ENCODE assay signal across 14 cellular contexts in the genomic region with DNA sequence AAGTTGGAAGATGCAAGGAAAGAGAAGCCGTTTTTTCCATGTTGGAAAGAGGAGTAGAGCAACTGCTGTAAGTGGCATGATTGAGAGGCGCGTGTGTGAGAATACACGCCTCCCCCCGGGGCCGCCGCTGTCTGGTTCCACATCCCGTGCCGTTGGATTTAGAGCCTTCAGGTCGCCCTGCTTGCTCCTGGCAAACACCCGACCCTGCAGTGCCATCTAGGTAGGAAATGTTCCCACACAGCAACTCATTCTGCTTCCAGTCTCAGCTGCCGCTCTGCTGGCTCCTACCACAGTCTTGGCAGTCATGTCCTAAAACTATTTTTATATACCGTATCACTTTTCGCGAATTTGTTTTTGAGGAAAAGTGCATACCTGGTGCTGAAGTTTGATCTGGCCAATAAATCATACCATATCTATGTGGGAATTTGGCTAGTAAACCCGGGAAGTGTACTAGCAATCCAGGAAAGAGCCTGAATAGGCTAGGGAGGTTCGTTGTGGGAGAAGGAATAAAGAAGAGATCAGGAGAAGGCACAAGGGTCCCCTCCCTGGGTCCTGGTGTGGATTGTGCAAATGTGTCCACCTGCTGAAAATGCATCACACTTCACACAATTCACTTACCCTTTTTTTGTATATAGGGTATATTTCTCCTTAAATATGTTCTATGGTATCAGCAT.
DNase-seq lines count a peak whose midpoint lies in the region; ATAC-seq and TF ChIP-seq lines count a peak whose summit lies in the region.
"Had no signal": no experiment of that assay in that cellular context is flagged by ENCODE, and none has a peak within 500 bp of the region (broad histone marks: within the 10 kb centered on the region; RNA-seq: fewer than 3 reads in every experiment).

No MANE protein-coding gene starts in this region.

- H3K9me3 Mint-ChIP-seq in nephron progenitor cell, result no peaks in the 10 kb centered on the region
- H3K9me3 Mint-ChIP-seq in activated naive CD8-positive, alpha-beta T cell treated with anti-CD3 and anti-CD28 coated beads for 36 hours, result no peaks in the 10 kb centered on the region
- H3K9me3 Mint-ChIP-seq: activated CD4-positive, alpha-beta T cell treated with anti-CD3 and anti-CD28 coated beads, Interleukin-2, amount 10 ng/mL, durations not matched to agents 24 days and 14 days had no signal

- DNase-seq in DMS53 (lab: John Stamatoyannopoulos, UW) (peak; percentile 96), NCI-H226 (peak; percentile 7), cerebellum (ENCODE audit: low spot score) (peak; percentile 3), nephron progenitor cell (peak; percentile 39), NCI-H526 treated with DMSO at 0.1 percent for 48 hours (lab: John Stamatoyannopoulos, UW) (no peak)
- no peak for DNase-seq in activated naive CD8-positive, alpha-beta T cell treated with anti-CD3 and anti-CD28 coated beads for 36 hours
- DNase-seq: activated CD4-positive, alpha-beta T cell treated with anti-CD3 and anti-CD28 coated beads, Interleukin-2, amount 10 ng/mL, durations not matched to agents 24 days and 14 days; central memory CD4-positive, alpha-beta T cell; NCI-H2171 treated with DMSO at 0.1 percent for 48 hours; stimulated activated CD4-positive, alpha-beta T cell treated with anti-CD3 and anti-CD28 coated beads, Interleukin-4, amount 100 ng/mL, for 1 hour had no signal

- H3K27ac Mint-ChIP-seq in nephron progenitor cell, result no peak overlapping the region
- no peak overlapping the region for H3K27ac Mint-ChIP-seq in activated naive CD8-positive, alpha-beta T cell treated with anti-CD3 and anti-CD28 coated beads for 36 hours
- H3K27ac Mint-ChIP-seq: activated CD4-positive, alpha-beta T cell treated with anti-CD3 and anti-CD28 coated beads, Interleukin-2, amount 10 ng/mL, durations not matched to agents 24 days and 14 days; activated T-helper 17 cell treated with anti-CD3 and anti-CD28 coated beads, Interleukin-2, amount 50 U/mL, for 72 hours had no signal

- no peak overlapping the region for H3K4me3 Mint-ChIP-seq in nephron progenitor cell
- H3K4me3 Mint-ChIP-seq in activated naive CD8-positive, alpha-beta T cell treated with anti-CD3 and anti-CD28 coated beads for 36 hours, result no peak overlapping the region
- H3K4me3 Mint-ChIP-seq: activated CD4-positive, alpha-beta T cell treated with anti-CD3 and anti-CD28 coated beads, Interleukin-2, amount 10 ng/mL, durations not matched to agents 24 days and 14 days; activated T-helper 17 cell treated with anti-CD3 and anti-CD28 coated beads, Interleukin-2, amount 50 U/mL, for 72 hours had no signal

- no peak for TF ChIP-seq CTCF in nephron progenitor cell (IDR thresholded peaks at IDR 0.05)

- ATAC-seq in GM21528 (IDR thresholded peaks at IDR 0.05; ENCODE audit: low FRiP score, unreplicated experiment) (no peak), HG03095 (IDR thresholded peaks at IDR 0.05; ENCODE audit: unreplicated experiment) (no peak)
- ATAC-seq: activated T-helper 17 cell treated with anti-CD3 and anti-CD28 coated beads, Interleukin-2, amount 50 U/mL, for 72 hours; GM12878 had no signal

- H3K27me3 Mint-ChIP-seq in nephron progenitor cell (ENCODE audit: low read depth, poor library complexity), result no peaks in the 10 kb centered on the region
- H3K27me3 Mint-ChIP-seq in activated naive CD8-positive, alpha-beta T cell treated with anti-CD3 and anti-CD28 coated beads for 36 hours, result no peaks in the 10 kb centered on the region
- H3K27me3 Mint-ChIP-seq: activated CD4-positive, alpha-beta T cell treated with anti-CD3 and anti-CD28 coated beads, Interleukin-2, amount 10 ng/mL, durations not matched to agents 24 days and 14 days; activated T-helper 17 cell treated with anti-CD3 and anti-CD28 coated beads, Interleukin-2, amount 50 U/mL, for 72 hours had no signal

- H3K36me3 Mint-ChIP-seq in nephron progenitor cell (ENCODE audit: low read depth), result no peaks in the 10 kb centered on the region
- no peaks in the 10 kb centered on the region for H3K36me3 Mint-ChIP-seq in activated naive CD8-positive, alpha-beta T cell treated with anti-CD3 and anti-CD28 coated beads for 36 hours

- H3K4me1 Mint-ChIP-seq in nephron progenitor cell, result peaks cover 13% of the 10 kb centered on the region
- H3K4me1 Mint-ChIP-seq in activated naive CD8-positive, alpha-beta T cell treated with anti-CD3 and anti-CD28 coated beads for 36 hours, result no peaks in the 10 kb centered on the region
- H3K4me1 Mint-ChIP-seq: activated CD4-positive, alpha-beta T cell treated with anti-CD3 and anti-CD28 coated beads, Interleukin-2, amount 10 ng/mL, durations not matched to agents 24 days and 14 days; activated T-helper 17 cell treated with anti-CD3 and anti-CD28 coated beads, Interleukin-2, amount 50 U/mL, for 72 hours had no signal

Comparison
In these comparisons a context has a peak if more than half of its experiments do, and no peak if none do; other contexts are left out.
1. DNase-seq: peak in DMS53 (single experiment), NCI-H226 (single experiment), cerebellum (single experiment) and nephron progenitor cell (single experiment); none in NCI-H526 treated with DMSO at 0.1 percent for 48 hours (single experiment) and activated naive CD8-positive, alpha-beta T cell treated with anti-CD3 and anti-CD28 coated beads for 36 hours (single experiment).